10 cellular contexts compared by ENCODE assay signal in genomic region chr2:161825429-161825828, GRCh38.
"Had no signal": no experiment of that assay in that cellular context is flagged by ENCODE, and none has a peak within 500 bp of the region (broad histone marks: within the 10 kb centered on the region; RNA-seq: fewer than 3 reads in every experiment).

No MANE protein-coding gene starts in this region.

- H3K36me3 ChIP-seq: cardiac muscle cell, esophagus muscularis mucosa, heart left ventricle, tibial artery, uterus had no signal

- H3K4me3 Mint-ChIP-seq: neural crest cell had no signal

- DNase-seq: activated gamma-delta T cell; heart left ventricle; islet precursor cell; left ventricle myocardium superior; stimulated activated CD4-positive, alpha-beta T cell treated with anti-CD3 and anti-CD28 coated beads, Interleukin-4, amount 100 ng/mL, for 4 hours; tibial artery; uterus had no signal

- H3K9me3 ChIP-seq: esophagus muscularis mucosa, heart left ventricle, tibial artery, uterus had no signal

- H3K4me3 ChIP-seq: cardiac muscle cell, esophagus muscularis mucosa, heart left ventricle, tibial artery, uterus had no signal

- H3K27ac ChIP-seq: cardiac muscle cell, esophagus muscularis mucosa, heart left ventricle, tibial artery, uterus had no signal

- H3K4me1 Mint-ChIP-seq: neural crest cell had no signal

- H3K4me1 ChIP-seq: esophagus muscularis mucosa, heart left ventricle, tibial artery, uterus had no signal

- H3K9me3 Mint-ChIP-seq: neural crest cell had no signal

- ATAC-seq: heart left ventricle, left ventricle myocardium superior had no signal

- H3K27me3 ChIP-seq: cardiac muscle cell, esophagus muscularis mucosa, heart left ventricle, tibial artery, uterus had no signal
